In the genomic region with DNA sequence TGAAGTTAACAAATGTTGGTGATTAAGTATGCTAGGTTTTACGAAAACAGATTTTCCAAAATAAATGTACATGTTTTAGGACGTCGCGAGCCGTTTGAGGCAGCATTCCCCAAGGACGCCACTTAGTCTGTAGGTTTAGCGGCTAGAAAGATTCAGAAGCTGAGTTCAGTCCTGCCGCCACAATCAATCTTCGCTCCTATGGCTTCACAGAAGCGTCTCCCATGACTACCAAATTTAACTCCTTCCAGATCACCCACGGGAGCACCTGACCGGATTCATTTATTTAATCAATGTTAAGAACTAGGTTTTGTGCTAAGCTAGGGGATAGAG, we compare ENCODE assay signal across 8 cellular contexts. TPM values are rescaled to one million over a fixed set of nuclear protein-coding genes. Genes with fewer than 3 reads are reported as not detected.
DNase-seq lines count a peak whose midpoint lies in the region; ATAC-seq, FAIRE-seq and TF ChIP-seq lines count a peak whose summit lies in the region.

No MANE protein-coding gene starts in this region.

- SMC1A ChIA-PET in GM12878 (lab: Charles Lee; ENCODE audit: uncharacterized antibody, unreplicated experiment) = interaction anchor here (1.5 to 2.0 kb wide), 3 partner anchors 11 to 313 kb away, joined by 3 to 11 read pairs (median 8); partner anchors contain the start of gene GATAD1

- TF ChIP-seq POLR2A in GM12878 (IDR thresholded peaks at IDR 0.05; ENCODE audit: low read depth, low read length) = no peak

- peak overlapping the region; percentile 66 for H3K4me3 ChIP-seq in cardiac muscle cell
- peak overlapping the region; percentile 79 for H3K4me3 ChIP-seq in GM12878

- no peak for TF ChIP-seq CTCF in cardiac muscle cell (IDR thresholded peaks at IDR 0.05; ENCODE audit: low read depth, low read length)
- TF ChIP-seq CTCF in GM12878 (IDR thresholded peaks at IDR 0.05 in 2 of 3, conservative IDR thresholded peaks at IDR 0.05 in 1 of 3; ENCODE audit: control insufficient read depth in 2 of 3, extremely low read depth in 1 of 3, insufficient read depth in 1 of 3, low read depth in 3 of 3, low read length in 3 of 3) = no peak

- ATAC-seq in GM12878 (no peak), HG02798 (IDR thresholded peaks at IDR 0.05; ENCODE audit: poor library complexity, unreplicated experiment) (no peak)
- ATAC-seq in stimulated activated effector memory CD8-positive, alpha-beta T cell treated with anti-CD3 and anti-CD28 coated beads, Interleukin-12 subunit alpha, Interleukin-12 subunit beta, amount 100 ng/mL, for 72 hours = no peak

- WGBS in GM12878 (ENCODE audit: insufficient coverage, insufficient replicate concordance, low lambda C conversion rate, missing lambda C conversion rate) = 4% methylated on average over 12 of the region's 12 CpGs

- peak overlapping the region; percentile 99 for H2AFZ ChIP-seq in GM12878 (ENCODE audit: control insufficient read depth, low read depth, low read length)

- H3K9me3 ChIP-seq in cardiac muscle cell (ENCODE audit: low read depth) (no peaks in the 10 kb centered on the region), GM12878 (replicated peaks; ENCODE audit: control insufficient read depth, insufficient read depth, low read length) (no peaks in the 10 kb centered on the region; the same call in 1 of the 3 replicates)

- RAD21 ChIA-PET in GM12878 (lab: Charles Lee; ENCODE audit: unreplicated experiment) = interaction anchor here (1.4 kb wide), 1 partner anchor 111 kb away, joined by 5 read pairs; the partner anchor contains the start of genes ANKIB1 and KRIT1

- POLR2A ChIA-PET in GM12878 (lab: Charles Lee) = interaction anchor here (0.5 to 2.0 kb wide), 7 partner anchors 10 to 393 kb away, joined by 3 to 8 read pairs (median 5); partner anchors contain the start of genes AKAP9, ANKIB1, KRIT1 and PEX1

- H3K27me3 ChIP-seq in cardiac muscle cell (no peaks in the 10 kb centered on the region), GM12878 (replicated peaks in 1 of 2; ENCODE audit: control insufficient read depth in 2 of 2, insufficient read depth in 2 of 2, low read length in 1 of 2) (no peaks in the 10 kb centered on the region)

- H3K27ac ChIP-seq in cardiac muscle cell (peak overlapping the region; percentile 98), GM12878 (ENCODE audit: control insufficient read depth, insufficient read depth) (peak overlapping the region; percentile 99)

- peaks cover 21 to 28% (median 22%) of the 10 kb centered on the region in 3 donors for H3K27me3 Mint-ChIP-seq in immature natural killer cell (ENCODE audit: low read depth in 3 of 3)

- CTCF ChIA-PET in GM12878 (lab: Yijun Ruan, JAX) = interaction anchor here (0.6 to 1.6 kb wide), 5 partner anchors 9 to 1789 kb away, joined by 3 read pairs; no protein-coding TSS in a partner anchor

- peak overlapping the region; percentile 98 to 100 (median 100) for H3K27ac Mint-ChIP-seq in immature natural killer cell
- peak overlapping the region; percentile 98 for H3K27ac Mint-ChIP-seq in stimulated activated effector memory CD8-positive, alpha-beta T cell treated with anti-CD3 and anti-CD28 coated beads, Interleukin-12 subunit alpha, Interleukin-12 subunit beta, amount 100 ng/mL, for 72 hours

- no peaks in the 10 kb centered on the region for H3K36me3 Mint-ChIP-seq in immature natural killer cell
- peaks cover 38% of the 10 kb centered on the region for H3K36me3 Mint-ChIP-seq in stimulated activated effector memory CD8-positive, alpha-beta T cell treated with anti-CD3 and anti-CD28 coated beads, Interleukin-12 subunit alpha, Interleukin-12 subunit beta, amount 100 ng/mL, for 72 hours

- H4K20me1 ChIP-seq in GM12878 (ENCODE audit: control insufficient read depth, insufficient read depth) = no peaks in the 10 kb centered on the region

- DNase-seq in cardiac muscle cell (ENCODE audit: low read depth in 1 of 2, low spot score in 1 of 2) (peak; percentile 46 to 53), cardiac septum (ENCODE audit: low spot score) (no peak), NCI-H2171 treated with DMSO at 0.1 percent for 48 hours (lab: John Stamatoyannopoulos, UW) (peak; percentile 62), GM12878 (ENCODE audit: low read depth, low spot score) (no peak), immature natural killer cell (no peak)
- no peak for DNase-seq in stimulated activated effector memory CD8-positive, alpha-beta T cell treated with anti-CD3 and anti-CD28 coated beads, Interleukin-12 subunit alpha, Interleukin-12 subunit beta, amount 100 ng/mL, for 72 hours (ENCODE audit: low spot score in 2 of 2)
- no peak for DNase-seq in activated CD4-positive, CD25-positive, alpha-beta regulatory T cell (lab: John Stamatoyannopoulos, UW)

- peaks cover 45% of the 10 kb centered on the region for H3K79me2 ChIP-seq in GM12878 (ENCODE audit: control insufficient read depth, insufficient read depth, low read length)

- TF ChIP-seq EP300 in GM12878 (IDR thresholded peaks at IDR 0.05; ENCODE audit: borderline replicate concordance in 1 of 2, control insufficient read depth in 1 of 2, low read depth in 2 of 2, low read length in 2 of 2) = 0 out of 4 replicates have a peak, but pooled peaks of 1 of the 2 experiments have one; percentile 19

- in situ Hi-C loops in GM12878 (cut with MboI) = no loop called here

- peaks cover 16% of the 10 kb centered on the region for H3K4me1 ChIP-seq in cardiac muscle cell (ENCODE audit: low read depth)
- H3K4me1 ChIP-seq in GM12878 (ENCODE audit: control insufficient read depth, insufficient read depth, low read length) = peaks cover 3% of the 10 kb centered on the region; the same call in 1 of the 2 replicates

- intact Hi-C loops in cardiac septum (cut with DNase I) = no loop called here
- intact Hi-C loops in GM12878 (cut with micrococcal nuclease; ENCODE audit: unreplicated experiment) = loop anchor here (2.0 kb wide), 1 partner anchor 314 kb away; no protein-coding TSS in a partner anchor

- peaks cover 5% of the 10 kb centered on the region for H3K36me3 ChIP-seq in cardiac muscle cell
- peaks cover 0 to under 1% of the 10 kb centered on the region in 2 experiments; a peak in 1 of 4 replicates for H3K36me3 ChIP-seq in GM12878 (ENCODE audit: control insufficient read depth in 2 of 2, insufficient read depth in 2 of 2, low read length in 1 of 2)

- H3K9ac ChIP-seq in GM12878 (ENCODE audit: control insufficient read depth, insufficient read depth, low read length) = peak overlapping the region; percentile 94

- no peaks in the 10 kb centered on the region for H3K9me3 Mint-ChIP-seq in immature natural killer cell
- no peaks in the 10 kb centered on the region for H3K9me3 Mint-ChIP-seq in stimulated activated effector memory CD8-positive, alpha-beta T cell treated with anti-CD3 and anti-CD28 coated beads, Interleukin-12 subunit alpha, Interleukin-12 subunit beta, amount 100 ng/mL, for 72 hours

- no peak for FAIRE-seq in GM12878 (lab: Jason Lieb, UNC)

- H3K4me1 Mint-ChIP-seq in immature natural killer cell = peaks cover 31% of the 10 kb centered on the region in 2 donors
- H3K4me1 Mint-ChIP-seq in stimulated activated effector memory CD8-positive, alpha-beta T cell treated with anti-CD3 and anti-CD28 coated beads, Interleukin-12 subunit alpha, Interleukin-12 subunit beta, amount 100 ng/mL, for 72 hours = peaks cover 25% of the 10 kb centered on the region

- no peak for TF ChIP-seq RAD21 in GM12878 (IDR thresholded peaks at IDR 0.05; ENCODE audit: insufficient read depth, low read depth, low read length)

- TSS peak; percentile 96 for BruUV-seq in GM12878 (replicated peaks; lab: Mats Ljungman, UMichigan)

- H3K4me3 Mint-ChIP-seq in immature natural killer cell = peak overlapping the region; percentile 94 to 99 (median 97)
- peak overlapping the region; percentile 98 for H3K4me3 Mint-ChIP-seq in stimulated activated effector memory CD8-positive, alpha-beta T cell treated with anti-CD3 and anti-CD28 coated beads, Interleukin-12 subunit alpha, Interleukin-12 subunit beta, amount 100 ng/mL, for 72 hours

- H3K4me2 ChIP-seq in GM12878 (ENCODE audit: control insufficient read depth, insufficient read depth) = peak overlapping the region; percentile 93

RNA-seq across cellular contexts. Expression of gene CYP51A1, which starts 0.8 kb away (rescaled TPM):
- total RNA-seq in cardiac muscle cell (41.0 and 94.4 TPM in 2 replicates), cardiac septum (32.6 TPM), GM12878 (2014; rRNA removed) (91.9 and 119 TPM in 2 replicates), GM12878 (2014; rRNA removed; fragmentation: Illumina TruSeq; extraction: Trizol) (113 and 117 TPM in 2 replicates), GM12878 (2021) (78.4 and 82.7 TPM in 2 replicates)
- polyA plus RNA-seq in cardiac muscle cell (70.0 and 116 TPM in 2 replicates), GM12878 (2011; rRNA removed) (21.5 and 31.5 TPM in 2 replicates), GM12878 (2014; fragmentation: Illumina TruSeq; extraction: Trizol) (63.8 and 80.8 TPM in 2 replicates), GM12878 (2014; fragmentation: Nextera tagmentation; extraction: Ambion mirVana) (10 to 100 TPM; 28.1 to 33.1 TPM), GM12878 (2014; rRNA removed) (38.6 and 47.3 TPM in 2 replicates), GM12878 (2016; fragmentation: Nextera tagmentation; extraction: Ambion mirVana) (10 to 100 TPM; 59.9 to 74.8 TPM), immature natural killer cell (10 to 100 TPM in 2 of 3 donors, 1 to 10 TPM in 1; 8.2 to 17.1 (median 16.9) TPM)
- total RNA-seq in GM12878 (2013; cell fraction: nucleolus; rRNA removed) = 103 and 112 TPM in 2 replicates
- 34.8 TPM for polyA plus RNA-seq in GM12878 (2011; ENCODE audit: low read depth)
- 14.1 and 23.2 TPM in 2 replicates for polyA plus RNA-seq in GM12878 (2011; cell fraction: cytosol; rRNA removed)
- polyA plus RNA-seq in GM12878 (2011; cell fraction: nucleus; rRNA removed) = 6.5 and 10.0 TPM in 2 replicates
- polyA plus RNA-seq in GM12878 (2012) = 47.5 and 57.5 TPM in 2 replicates
- 31.4 and 38.8 TPM in 2 replicates for polyA minus RNA-seq in GM12878 (2011; rRNA and poly(A)+ RNA removed)
- 20.6 and 25.9 TPM in 2 replicates for polyA minus RNA-seq in GM12878 (2011; cell fraction: cytosol; rRNA and poly(A)+ RNA removed)
- polyA minus RNA-seq in GM12878 (2011; cell fraction: nucleus; rRNA and poly(A)+ RNA removed) = 10.4 and 13.8 TPM in 2 replicates

RNA-seq across cellular contexts. Expression of gene LRRD1, which starts 43.9 kb away (rescaled TPM):
- 0.51 and 0.60 TPM in 2 replicates for total RNA-seq in cardiac muscle cell
- polyA plus RNA-seq in cardiac muscle cell = 0.20 TPM in 1 of 2 replicates, not detected in the other
- 0.43 TPM for total RNA-seq in cardiac septum
- 0.27 and 0.44 TPM in 2 replicates for total RNA-seq in GM12878 (2013; cell fraction: nucleolus; rRNA removed)
- total RNA-seq in GM12878 (2014; rRNA removed) = 0.06 and 0.11 TPM in 2 replicates
- 0.04 TPM in 1 of 2 replicates, not detected in the other for total RNA-seq in GM12878 (2014; rRNA removed; fragmentation: Illumina TruSeq; extraction: Trizol)
- total RNA-seq in GM12878 (2021) = not detected in 2 replicates
- polyA plus RNA-seq in GM12878 (2011; ENCODE audit: low read depth) = not detected
- 0.03 TPM in 1 of 2 replicates, not detected in the other for polyA plus RNA-seq in GM12878 (2011; rRNA removed)
- polyA plus RNA-seq in GM12878 (2011; cell fraction: cytosol; rRNA removed) = not detected in 2 replicates
- polyA plus RNA-seq in GM12878 (2011; cell fraction: nucleus; rRNA removed) = not detected in 2 replicates
- polyA plus RNA-seq in GM12878 (2012) = not detected in 2 replicates
- polyA plus RNA-seq in GM12878 (2014; fragmentation: Illumina TruSeq; extraction: Trizol) = 0.16 TPM in 1 of 2 replicates, not detected in the other
- not detected for polyA plus RNA-seq in GM12878 (2014; fragmentation: Nextera tagmentation; extraction: Ambion mirVana)
- polyA plus RNA-seq in GM12878 (2014; rRNA removed) = not detected in 2 replicates
- polyA plus RNA-seq in GM12878 (2016; fragmentation: Nextera tagmentation; extraction: Ambion mirVana) = not detected
- not detected in 2 replicates for polyA minus RNA-seq in GM12878 (2011; rRNA and poly(A)+ RNA removed)
- not detected in 2 replicates for polyA minus RNA-seq in GM12878 (2011; cell fraction: cytosol; rRNA and poly(A)+ RNA removed)
- polyA minus RNA-seq in GM12878 (2011; cell fraction: nucleus; rRNA and poly(A)+ RNA removed) = not detected in 2 replicates
- not detected for polyA plus RNA-seq in immature natural killer cell

Comparison
In these comparisons a context has a peak if more than half of its experiments do, and no peak if none do; other contexts are left out.
1. DNase-seq: peak in cardiac muscle cell (2 of 2) and NCI-H2171 treated with DMSO at 0.1 percent for 48 hours (single experiment); none in cardiac septum (single experiment), GM12878 (single experiment), immature natural killer cell (0 of 3), stimulated activated effector memory CD8-positive, alpha-beta T cell treated with anti-CD3 and anti-CD28 coated beads, Interleukin-12 subunit alpha, Interleukin-12 subunit beta, amount 100 ng/mL, for 72 hours (0 of 2) and activated CD4-positive, CD25-positive, alpha-beta regulatory T cell (0 of 4).